Comparison of ENCODE assay signal across 2 cellular contexts in the genomic region with DNA sequence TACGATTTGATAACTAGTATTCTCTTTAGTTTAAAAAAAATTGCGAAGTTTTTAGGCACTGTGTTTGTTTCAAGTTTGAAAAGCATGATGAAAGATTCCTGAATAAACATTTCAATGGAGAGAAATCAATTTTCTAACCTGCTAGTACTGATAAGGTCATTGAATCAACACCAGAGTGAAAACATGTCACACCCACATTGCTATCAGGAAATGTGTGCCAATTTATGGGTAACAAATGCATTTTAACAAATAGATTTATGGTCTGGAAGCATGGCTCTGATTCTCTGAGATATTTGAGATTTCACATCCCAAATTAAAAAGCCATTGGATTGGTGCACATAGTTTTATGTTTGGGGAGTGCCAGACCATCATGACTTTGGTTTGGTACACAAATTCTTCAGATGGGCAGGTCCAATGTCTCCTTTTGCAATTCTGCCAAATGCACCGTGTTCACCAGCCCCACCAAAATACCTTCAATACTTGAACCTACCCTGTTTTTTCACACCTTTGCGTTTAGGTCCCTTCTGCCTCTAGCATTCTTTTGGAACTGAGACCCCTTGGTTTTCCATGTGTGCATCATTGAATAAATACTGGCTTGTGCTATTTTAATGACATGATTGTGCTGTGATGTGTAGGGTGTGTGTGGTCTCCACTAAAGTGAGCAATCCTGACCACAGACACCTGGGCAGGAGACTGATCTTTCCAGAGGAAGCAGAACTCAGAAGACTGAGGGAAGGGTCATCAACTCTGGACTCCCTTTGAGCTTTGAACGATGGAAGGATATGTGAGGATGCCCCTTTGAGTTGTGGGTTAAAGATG.
TF ChIP-seq lines count a peak whose summit lies in the region.

No MANE protein-coding gene starts in this region.

TF ChIP-seq in liver, 16 proteins besides CTCF, POLR2A, EP300 and RAD21:
- TF ChIP-seq JUND (IDR thresholded peaks at IDR 0.05) (peak; percentile 18 to 30), ZBTB33 (IDR thresholded peaks at IDR 0.05) (peak; percentile 13), NR2F2 (IDR thresholded peaks at IDR 0.05) (no peak), FOXA1 (IDR thresholded peaks at IDR 0.05) (peak; percentile 83), SP1 (IDR thresholded peaks at IDR 0.05) (peak; percentile 21), TAF1 (conservative IDR thresholded peaks at IDR 0.05) (no peak), HNF4A (conservative IDR thresholded peaks at IDR 0.05) (peak; percentile 15 to 45), YY1 (IDR thresholded peaks at IDR 0.05) (peak; percentile 67), FOXA2 (IDR thresholded peaks at IDR 0.05) (peak; percentile 90), EGR1 (IDR thresholded peaks at IDR 0.05; ENCODE audit: low read depth in 2 of 2) (no peak), RXRA (IDR thresholded peaks at IDR 0.05) (peak in 1 of 2 donors; percentile 53)
- TF ChIP-seq, protein P1, sequence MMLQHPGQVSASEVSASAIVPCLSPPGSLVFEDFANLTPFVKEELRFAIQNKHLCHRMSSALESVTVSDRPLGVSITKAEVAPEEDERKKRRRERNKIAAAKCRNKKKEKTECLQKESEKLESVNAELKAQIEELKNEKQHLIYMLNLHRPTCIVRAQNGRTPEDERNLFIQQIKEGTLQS (IDR thresholded peaks at IDR 0.05), result peak; percentile 34
- TF ChIP-seq, protein P2, sequence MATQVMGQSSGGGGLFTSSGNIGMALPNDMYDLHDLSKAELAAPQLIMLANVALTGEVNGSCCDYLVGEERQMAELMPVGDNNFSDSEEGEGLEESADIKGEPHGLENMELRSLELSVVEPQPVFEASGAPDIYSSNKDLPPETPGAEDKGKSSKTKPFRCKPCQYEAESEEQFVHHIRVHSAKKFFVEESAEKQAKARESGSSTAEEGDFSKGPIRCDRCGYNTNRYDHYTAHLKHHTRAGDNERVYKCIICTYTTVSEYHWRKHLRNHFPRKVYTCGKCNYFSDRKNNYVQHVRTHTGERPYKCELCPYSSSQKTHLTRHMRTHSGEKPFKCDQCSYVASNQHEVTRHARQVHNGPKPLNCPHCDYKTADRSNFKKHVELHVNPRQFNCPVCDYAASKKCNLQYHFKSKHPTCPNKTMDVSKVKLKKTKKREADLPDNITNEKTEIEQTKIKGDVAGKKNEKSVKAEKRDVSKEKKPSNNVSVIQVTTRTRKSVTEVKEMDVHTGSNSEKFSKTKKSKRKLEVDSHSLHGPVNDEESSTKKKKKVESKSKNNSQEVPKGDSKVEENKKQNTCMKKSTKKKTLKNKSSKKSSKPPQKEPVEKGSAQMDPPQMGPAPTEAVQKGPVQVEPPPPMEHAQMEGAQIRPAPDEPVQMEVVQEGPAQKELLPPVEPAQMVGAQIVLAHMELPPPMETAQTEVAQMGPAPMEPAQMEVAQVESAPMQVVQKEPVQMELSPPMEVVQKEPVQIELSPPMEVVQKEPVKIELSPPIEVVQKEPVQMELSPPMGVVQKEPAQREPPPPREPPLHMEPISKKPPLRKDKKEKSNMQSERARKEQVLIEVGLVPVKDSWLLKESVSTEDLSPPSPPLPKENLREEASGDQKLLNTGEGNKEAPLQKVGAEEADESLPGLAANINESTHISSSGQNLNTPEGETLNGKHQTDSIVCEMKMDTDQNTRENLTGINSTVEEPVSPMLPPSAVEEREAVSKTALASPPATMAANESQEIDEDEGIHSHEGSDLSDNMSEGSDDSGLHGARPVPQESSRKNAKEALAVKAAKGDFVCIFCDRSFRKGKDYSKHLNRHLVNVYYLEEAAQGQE (IDR thresholded peaks at IDR 0.05), result no peak

TF ChIP-seq in HepG2, 621 proteins besides CTCF, POLR2A, EP300 and RAD21:
- TF ChIP-seq ZBTB49 (CRISPR knock-in tag; IDR thresholded peaks at IDR 0.05; ENCODE audit: borderline replicate concordance) (no peak), MATR3 (CRISPR knock-in tag; IDR thresholded peaks at IDR 0.05) (no peak), TRIM24 (CRISPR knock-in tag; IDR thresholded peaks at IDR 0.05) (no peak), ZNF672 (CRISPR knock-in tag; IDR thresholded peaks at IDR 0.05) (no peak)
